ENCODE assay signal across 32 cellular contexts in the genomic region with DNA sequence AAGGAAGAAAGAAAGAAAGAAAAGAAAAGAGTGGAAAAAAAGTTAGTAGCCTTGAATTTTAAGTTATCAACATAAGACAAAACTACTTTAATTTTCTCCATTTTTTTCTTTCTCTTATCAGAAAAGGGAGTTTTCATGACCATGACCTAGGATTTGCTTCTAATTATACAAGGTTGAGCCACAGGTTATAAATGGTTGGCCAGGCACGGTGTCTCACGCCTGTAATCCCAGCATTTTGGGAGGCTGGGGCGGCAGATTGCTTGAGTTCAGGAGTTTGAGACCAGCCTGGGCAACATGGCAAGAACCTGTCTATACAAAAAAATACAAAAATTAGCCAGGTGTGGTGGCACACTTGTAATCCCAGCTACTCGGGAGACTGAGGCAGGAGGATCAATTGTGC. TPM values are rescaled to one million over a fixed set of nuclear protein-coding genes. Genes with fewer than 3 reads are reported as not detected.
"Had no signal": no experiment of that assay in that cellular context is flagged by ENCODE, and none has a peak within 500 bp of the region (broad histone marks: within the 10 kb centered on the region; RNA-seq: fewer than 3 reads in every experiment).

No MANE protein-coding gene starts in this region.

- ATAC-seq: activated CD4-positive, alpha-beta T cell treated with anti-CD3 and anti-CD28 coated beads for 36 hours; activated CD8-positive, alpha-beta memory T cell treated with anti-CD3 and anti-CD28 coated beads, Interleukin-2, amount 10 ng/mL, durations not matched to agents 7 days and 5 days; activated CD8-positive, alpha-beta T cell treated with anti-CD3 and anti-CD28 coated beads, Interleukin-2, amount 10 ng/mL, durations not matched to agents 7 days and 5 days; activated naive CD4-positive, alpha-beta T cell treated with anti-CD3 and anti-CD28 coated beads, Interleukin-2, amount 50 U/mL, for 72 hours; activated T-cell treated with anti-CD3 and anti-CD28 coated beads, Interleukin-2, amount 50 U/mL, for 72 hours; gastroesophageal sphincter; heart right ventricle; T-helper 17 cell had no signal

- H3K4me3 ChIP-seq: colonic mucosa, esophagus squamous epithelium, gastroesophageal sphincter, heart right ventricle, hepatocyte had no signal

- H3K27me3 ChIP-seq: colonic mucosa, esophagus squamous epithelium, gastroesophageal sphincter, heart right ventricle, hepatocyte had no signal

- H3K9me3 ChIP-seq: colonic mucosa, esophagus squamous epithelium, gastroesophageal sphincter, heart right ventricle had no signal

- FAIRE-seq: astrocyte, endometrium, endothelial cell of umbilical vein had no signal

- DNase-seq: activated CD4-positive, alpha-beta memory T cell treated with anti-CD3 and anti-CD28 coated beads for 36 hours; activated CD4-positive, alpha-beta T cell treated with anti-CD3 and anti-CD28 coated beads for 36 hours; activated CD4-positive, alpha-beta T cell treated with anti-CD3 and anti-CD28 coated beads, Interleukin-2, amount 10 ng/mL, durations not matched to agents 24 days and 14 days; activated CD4-positive, CD25-positive, alpha-beta regulatory T cell; activated CD4-positive, CD25-positive, alpha-beta regulatory T cell treated with anti-CD3 and anti-CD28 coated beads, Interleukin-2, amount 50 U/mL, for 72 hours; activated CD8-positive, alpha-beta memory T cell treated with anti-CD3 and anti-CD28 coated beads, Interleukin-2, amount 10 ng/mL, durations not matched to agents 7 days and 5 days; activated CD8-positive, alpha-beta memory T cell treated with anti-CD3 and anti-CD28 coated beads, Interleukin-2, amount 50 U/mL, for 4 hours; activated CD8-positive, alpha-beta T cell treated with anti-CD3 and anti-CD28 coated beads, Interleukin-2, amount 10 ng/mL, durations not matched to agents 7 days and 5 days; activated gamma-delta T cell; activated naive CD4-positive, alpha-beta T cell; activated naive CD4-positive, alpha-beta T cell treated with anti-CD3 and anti-CD28 coated beads, Interleukin-2, amount 10 ng/mL, durations not matched to agents 7 days and 5 days; activated naive CD8-positive, alpha-beta T cell treated with anti-CD3 and anti-CD28 coated beads, Interleukin-2, amount 10 ng/mL, durations not matched to agents 7 days and 5 days; activated T-cell treated with anti-CD3 and anti-CD28 coated beads, Interleukin-2, amount 50 U/mL, for 1 hour; activated T-cell treated with anti-CD3 and anti-CD28 coated beads, Interleukin-2, amount 50 U/mL, for 72 hours; amniotic stem cell; anterior cingulate cortex; caudate nucleus; colonic mucosa; effector CD8-positive, alpha-beta T cell; esophagus squamous epithelium; foreskin melanocyte; heart right ventricle; T-helper 1 cell; T-helper 17 cell; T1000 had no signal

- H3K4me1 ChIP-seq: colonic mucosa, esophagus squamous epithelium had no signal

- H3K27ac ChIP-seq: colonic mucosa, epithelial cell of prostate, esophagus squamous epithelium, gastroesophageal sphincter, heart right ventricle, hepatocyte had no signal

- H3K36me3 ChIP-seq: colonic mucosa, esophagus squamous epithelium, gastroesophageal sphincter, heart right ventricle had no signal

RNA-seq across cellular contexts. Expression of gene CD24, which starts 45.7 kb away (rescaled TPM):
- total RNA-seq: activated CD8-positive, alpha-beta T cell treated with anti-CD3 and anti-CD28 coated beads, Interleukin-2, amount 10 ng/mL, durations not matched to agents 7 days and 5 days had no signal
